Comparison of ENCODE assay signal across 3 cellular contexts in the genomic region with DNA sequence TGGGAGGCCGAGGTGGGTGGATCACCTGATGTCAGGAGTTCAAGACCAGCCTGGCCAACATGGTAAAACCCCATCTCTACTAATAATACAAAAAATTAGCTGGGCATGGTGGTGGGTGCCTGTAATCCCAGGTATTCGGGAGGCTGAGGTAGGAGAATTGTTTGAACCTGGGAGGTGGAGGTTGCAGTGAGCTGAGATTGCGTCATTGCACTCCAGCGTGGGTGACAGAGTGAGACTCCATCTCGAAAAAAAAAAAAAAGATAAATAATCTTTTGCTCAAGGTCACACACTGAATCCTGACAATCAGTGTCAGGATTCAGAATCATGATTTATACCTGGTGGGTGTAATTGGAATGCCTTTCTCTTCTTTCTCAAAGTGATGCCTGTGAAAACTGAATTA. TPM values are rescaled to one million over a fixed set of nuclear protein-coding genes. Genes with fewer than 3 reads are reported as not detected.
"Had no signal": no experiment of that assay in that cellular context is flagged by ENCODE, and none has a peak within 500 bp of the region (broad histone marks: within the 10 kb centered on the region; RNA-seq: fewer than 3 reads in every experiment).

No MANE protein-coding gene starts in this region.

RNA-seq across cellular contexts. Expression of a gene that starts 5.8 kb away (rescaled TPM):
- total RNA-seq: LHCN-M2, MCF 10A, NCI-H460 had no signal
